28 cellular contexts compared by ENCODE assay signal in genomic region chr11:74429205-74429604, GRCh38. TPM values are rescaled to one million over a fixed set of nuclear protein-coding genes. Genes with fewer than 3 reads are reported as not detected.
"Had no signal": no experiment of that assay in that cellular context is flagged by ENCODE, and none has a peak within 500 bp of the region (broad histone marks: within the 10 kb centered on the region; RNA-seq: fewer than 3 reads in every experiment).

No MANE protein-coding gene starts in this region.

- H3K27ac Mint-ChIP-seq: nephron; neural progenitor cell; progenitor cell of endocrine pancreas; stimulated activated effector memory CD8-positive, alpha-beta T cell treated with anti-CD3 and anti-CD28 coated beads, Interleukin-12 subunit alpha, Interleukin-12 subunit beta, amount 100 ng/mL, for 72 hours; stimulated activated naive B cell treated with anti-CD40 and anti-IgM and Interleukin-4, amounts not matched to agents 10 μg/mL and 1 μg/mL and 100 μg/mL, for 72 hours; stimulated activated naive CD8-positive, alpha-beta T cell treated with anti-CD3 and anti-CD28 coated beads, Interleukin-15, Interleukin-2, amounts not matched to agents 100 ng/mL and 50 ng/mL, for 24 hours had no signal

- H3K4me3 Mint-ChIP-seq: nephron; neural progenitor cell; stimulated activated effector memory CD8-positive, alpha-beta T cell treated with anti-CD3 and anti-CD28 coated beads, Interleukin-12 subunit alpha, Interleukin-12 subunit beta, amount 100 ng/mL, for 72 hours; stimulated activated naive B cell treated with anti-CD40 and anti-IgM and Interleukin-4, amounts not matched to agents 10 μg/mL and 1 μg/mL and 100 μg/mL, for 72 hours; stimulated activated naive CD8-positive, alpha-beta T cell treated with anti-CD3 and anti-CD28 coated beads, Interleukin-15, Interleukin-2, amounts not matched to agents 100 ng/mL and 50 ng/mL, for 24 hours had no signal

- H3K27ac ChIP-seq: neural progenitor cell, ovary, parathyroid adenoma, psoas muscle, right lobe of liver, sigmoid colon, stomach, thoracic aorta, thyroid gland, tibial nerve, upper lobe of left lung, vagina had no signal

- H3K4me1 ChIP-seq: neural progenitor cell, parathyroid adenoma, psoas muscle, right lobe of liver, sigmoid colon, stomach, thyroid gland, tibial nerve, upper lobe of left lung, vagina had no signal

- H3K9ac ChIP-seq: neural progenitor cell, parathyroid adenoma had no signal

- H3K27me3 ChIP-seq: neural progenitor cell, ovary, right lobe of liver, sigmoid colon, stomach, thyroid gland, tibial nerve, upper lobe of left lung, vagina had no signal

- H3K36me3 ChIP-seq: neural progenitor cell, ovary, right lobe of liver, sigmoid colon, stomach, thoracic aorta, thyroid gland, tibial nerve, upper lobe of left lung, vagina had no signal

- H3K4me1 Mint-ChIP-seq: nephron; neural progenitor cell; stimulated activated effector memory CD8-positive, alpha-beta T cell treated with anti-CD3 and anti-CD28 coated beads, Interleukin-12 subunit alpha, Interleukin-12 subunit beta, amount 100 ng/mL, for 72 hours; stimulated activated naive B cell treated with anti-CD40 and anti-IgM and Interleukin-4, amounts not matched to agents 10 μg/mL and 1 μg/mL and 100 μg/mL, for 72 hours had no signal

- ATAC-seq: psoas muscle; right cardiac atrium; right lobe of liver; stimulated activated effector memory CD8-positive, alpha-beta T cell treated with anti-CD3 and anti-CD28 coated beads, Interleukin-12 subunit alpha, Interleukin-12 subunit beta, amount 100 ng/mL, for 72 hours; stimulated activated naive B cell treated with anti-CD40 and anti-IgM and Interleukin-4, amounts not matched to agents 10 μg/mL and 1 μg/mL and 100 μg/mL, for 72 hours had no signal

- H3K36me3 Mint-ChIP-seq: neural progenitor cell; stimulated activated effector memory CD8-positive, alpha-beta T cell treated with anti-CD3 and anti-CD28 coated beads, Interleukin-12 subunit alpha, Interleukin-12 subunit beta, amount 100 ng/mL, for 72 hours had no signal

- H3K27me3 Mint-ChIP-seq: progenitor cell of endocrine pancreas; stimulated activated naive CD8-positive, alpha-beta T cell treated with anti-CD3 and anti-CD28 coated beads, Interleukin-15, Interleukin-2, amounts not matched to agents 100 ng/mL and 50 ng/mL, for 24 hours had no signal

- H3K79me2 ChIP-seq: parathyroid adenoma had no signal

- H3K9me3 Mint-ChIP-seq: stimulated activated effector memory CD8-positive, alpha-beta T cell treated with anti-CD3 and anti-CD28 coated beads, Interleukin-12 subunit alpha, Interleukin-12 subunit beta, amount 100 ng/mL, for 72 hours; stimulated activated naive CD8-positive, alpha-beta T cell treated with anti-CD3 and anti-CD28 coated beads, Interleukin-15, Interleukin-2, amounts not matched to agents 100 ng/mL and 50 ng/mL, for 24 hours had no signal

- H3K9me3 ChIP-seq: ovary, psoas muscle, right lobe of liver, thoracic aorta, thyroid gland, upper lobe of left lung, vagina had no signal

- H2AFZ ChIP-seq: neural progenitor cell, parathyroid adenoma had no signal

- H3K4me2 ChIP-seq: neural progenitor cell had no signal

- H3K4me3 ChIP-seq: neural progenitor cell, ovary, psoas muscle, right lobe of liver, sigmoid colon, stomach, thoracic aorta, thyroid gland, tibial nerve, upper lobe of left lung, vagina had no signal

- DNase-seq: occipital lobe; ovary; posterior cingulate gyrus; psoas muscle; right cardiac atrium; right lobe of liver; sigmoid colon; small intestine; stimulated activated CD4-positive, alpha-beta T cell treated with anti-CD3 and anti-CD28 coated beads, Interleukin-15, amount 100 ng/mL, for 24 hours; stimulated activated CD4-positive, alpha-beta T cell treated with anti-CD3 and anti-CD28 coated beads, Interleukin-2, amount 100 ng/mL, for 24 hours; stimulated activated CD4-positive, alpha-beta T cell treated with anti-CD3 and anti-CD28 coated beads, Interleukin-2, amount 100 ng/mL, for 48 hours; stimulated activated CD4-positive, alpha-beta T cell treated with anti-CD3 and anti-CD28 coated beads, Interleukin-4, amount 100 ng/mL, for 24 hours; stimulated activated naive B cell treated with anti-CD40 and anti-IgM and Interleukin-4, amounts not matched to agents 10 μg/mL and 1 μg/mL and 100 μg/mL, for 72 hours; stimulated activated naive CD4-positive, alpha-beta T cell treated with Interleukin-2 at 50 U/mL for 16 hours; stomach; thyroid gland; trophoblast cell; upper lobe of left lung had no signal

RNA-seq across cellular contexts. Expression of gene KCNE3, which starts 38.1 kb away (rescaled TPM):
- polyA plus RNA-seq: neural cell had no signal
